In the genomic region with DNA sequence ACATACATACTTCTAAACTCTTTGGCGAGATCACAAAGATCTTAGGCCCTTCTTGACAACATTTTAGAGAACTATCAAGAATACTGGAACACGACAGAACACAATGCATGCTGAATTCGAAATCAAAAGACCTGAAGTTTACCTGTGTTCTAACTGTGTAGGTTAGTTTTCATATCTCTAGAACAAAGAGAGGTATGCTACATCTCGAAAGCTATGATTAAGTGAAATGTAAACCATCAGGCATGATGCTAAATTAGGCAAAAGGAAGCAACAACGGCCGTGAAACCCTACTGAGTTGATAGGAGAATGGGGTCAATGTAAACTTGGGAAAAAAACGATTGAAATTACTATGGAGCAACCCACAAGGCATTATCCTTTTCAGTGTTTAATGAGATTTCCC, we compare ENCODE assay signal across 21 cellular contexts. TPM values are rescaled to one million over a fixed set of nuclear protein-coding genes. Genes with fewer than 3 reads are reported as not detected.
DNase-seq lines count a peak whose midpoint lies in the region; ATAC-seq, FAIRE-seq and TF ChIP-seq lines count a peak whose summit lies in the region.
"Had no signal": no experiment of that assay in that cellular context is flagged by ENCODE, and none has a peak within 500 bp of the region (broad histone marks: within the 10 kb centered on the region; RNA-seq: fewer than 3 reads in every experiment).

No MANE protein-coding gene starts in this region.

- POLR2A ChIA-PET in activated CD4-positive, alpha-beta T cell treated with anti-CD3 and anti-CD28 coated beads for 36 hours (lab: Charles Lee): interaction anchor here (0.6 to 0.7 kb wide), 2 partner anchors 40 to 293 kb away, joined by 4 read pairs; no protein-coding TSS in a partner anchor
- POLR2A ChIA-PET in activated CD4-positive, alpha-beta T cell treated with anti-CD3 and anti-CD28 coated beads, Interleukin-2, amount 10 ng/mL, durations not matched to agents 7 days and 5 days (lab: Charles Lee): no interaction called here
- POLR2A ChIA-PET in activated CD8-positive, alpha-beta T cell treated with anti-CD3 and anti-CD28 coated beads, Interleukin-2, amount 10 ng/mL, durations not matched to agents 7 days and 5 days (lab: Charles Lee): no interaction called here

- CTCF ChIA-PET in activated CD4-positive, alpha-beta T cell treated with anti-CD3 and anti-CD28 coated beads for 36 hours (lab: Charles Lee): no interaction called here
- CTCF ChIA-PET in activated CD4-positive, alpha-beta T cell treated with anti-CD3 and anti-CD28 coated beads, Interleukin-2, amount 10 ng/mL, durations not matched to agents 7 days and 5 days (lab: Charles Lee): interaction anchor here (1.5 kb wide), 1 partner anchor 10 kb away, joined by 3 read pairs; no protein-coding TSS in a partner anchor
- CTCF ChIA-PET in activated CD8-positive, alpha-beta T cell treated with anti-CD3 and anti-CD28 coated beads, Interleukin-2, amount 10 ng/mL, durations not matched to agents 7 days and 5 days (lab: Charles Lee): interaction anchor here (1.9 kb wide), 1 partner anchor 11 kb away, joined by 7 read pairs; no protein-coding TSS in a partner anchor

- H3K4me3 Mint-ChIP-seq in activated CD4-positive, alpha-beta T cell treated with anti-CD3 and anti-CD28 coated beads for 36 hours: peak overlapping the region; percentile 18
- no peak overlapping the region for H3K4me3 Mint-ChIP-seq in activated CD4-positive, alpha-beta T cell treated with anti-CD3 and anti-CD28 coated beads, Interleukin-2, amount 10 ng/mL, durations not matched to agents 7 days and 5 days
- peak overlapping the region; percentile 3 for H3K4me3 Mint-ChIP-seq in activated CD8-positive, alpha-beta T cell treated with anti-CD3 and anti-CD28 coated beads, Interleukin-2, amount 10 ng/mL, durations not matched to agents 7 days and 5 days
- H3K4me3 Mint-ChIP-seq: brain had no signal

- H3K27ac ChIP-seq in psoas muscle: peak overlapping the region; percentile 19
- H3K27ac ChIP-seq: epithelial cell of prostate, heart left ventricle, sigmoid colon had no signal

- no peaks in the 10 kb centered on the region for H3K9me3 ChIP-seq in psoas muscle
- H3K9me3 ChIP-seq: heart left ventricle, sigmoid colon had no signal

- no peak for TF ChIP-seq POLR2A in GM12892 (IDR thresholded peaks at IDR 0.05; ENCODE audit: low read depth, low read length)

- TF ChIP-seq CTCF in psoas muscle (IDR thresholded peaks at IDR 0.05): no peak

- no peaks in the 10 kb centered on the region for H3K36me3 Mint-ChIP-seq in activated CD4-positive, alpha-beta T cell treated with anti-CD3 and anti-CD28 coated beads for 36 hours (ENCODE audit: low read depth)
- H3K36me3 Mint-ChIP-seq in activated CD4-positive, alpha-beta T cell treated with anti-CD3 and anti-CD28 coated beads, Interleukin-2, amount 10 ng/mL, durations not matched to agents 7 days and 5 days (ENCODE audit: low read depth): no peaks in the 10 kb centered on the region
- H3K36me3 Mint-ChIP-seq in activated CD8-positive, alpha-beta T cell treated with anti-CD3 and anti-CD28 coated beads, Interleukin-2, amount 10 ng/mL, durations not matched to agents 7 days and 5 days (ENCODE audit: low read depth): peaks cover 15% of the 10 kb centered on the region
- H3K36me3 Mint-ChIP-seq: brain had no signal

- peak overlapping the region; percentile 20 for H3K27ac Mint-ChIP-seq in activated CD4-positive, alpha-beta T cell treated with anti-CD3 and anti-CD28 coated beads for 36 hours
- no peak overlapping the region for H3K27ac Mint-ChIP-seq in activated CD4-positive, alpha-beta T cell treated with anti-CD3 and anti-CD28 coated beads, Interleukin-2, amount 10 ng/mL, durations not matched to agents 7 days and 5 days
- peak overlapping the region; percentile 64 for H3K27ac Mint-ChIP-seq in activated CD8-positive, alpha-beta T cell treated with anti-CD3 and anti-CD28 coated beads, Interleukin-2, amount 10 ng/mL, durations not matched to agents 7 days and 5 days
- H3K27ac Mint-ChIP-seq: brain, progenitor cell of endocrine pancreas had no signal

- peaks cover 19% of the 10 kb centered on the region for H3K4me1 Mint-ChIP-seq in activated CD4-positive, alpha-beta T cell treated with anti-CD3 and anti-CD28 coated beads for 36 hours
- peaks cover 21% of the 10 kb centered on the region for H3K4me1 Mint-ChIP-seq in activated CD4-positive, alpha-beta T cell treated with anti-CD3 and anti-CD28 coated beads, Interleukin-2, amount 10 ng/mL, durations not matched to agents 7 days and 5 days
- peaks cover 37% of the 10 kb centered on the region for H3K4me1 Mint-ChIP-seq in activated CD8-positive, alpha-beta T cell treated with anti-CD3 and anti-CD28 coated beads, Interleukin-2, amount 10 ng/mL, durations not matched to agents 7 days and 5 days (ENCODE audit: low read depth)

- H3K27me3 ChIP-seq in psoas muscle (ENCODE audit: insufficient read depth in 3 of 3, low read length in 2 of 3): no peaks in the 10 kb centered on the region
- H3K27me3 ChIP-seq: heart left ventricle, sigmoid colon had no signal

- 57 to 62% (median 60%) methylated on average over 7 of the region's 7 CpGs for WGBS in psoas muscle, 3 donors

- peaks cover 41% of the 10 kb centered on the region for H3K4me1 ChIP-seq in psoas muscle
- H3K4me1 ChIP-seq: sigmoid colon had no signal

- intact Hi-C loops in activated CD4-positive, alpha-beta T cell treated with anti-CD3 and anti-CD28 coated beads for 36 hours (cut with DNase I, micrococcal nuclease): no loop called here
- intact Hi-C loops in psoas muscle (cut with DNase I): no loop called here

- H3K27me3 Mint-ChIP-seq in activated CD4-positive, alpha-beta T cell treated with anti-CD3 and anti-CD28 coated beads for 36 hours: no peaks in the 10 kb centered on the region
- H3K27me3 Mint-ChIP-seq in activated CD4-positive, alpha-beta T cell treated with anti-CD3 and anti-CD28 coated beads, Interleukin-2, amount 10 ng/mL, durations not matched to agents 7 days and 5 days: peaks cover 2% of the 10 kb centered on the region
- no peaks in the 10 kb centered on the region for H3K27me3 Mint-ChIP-seq in activated CD8-positive, alpha-beta T cell treated with anti-CD3 and anti-CD28 coated beads, Interleukin-2, amount 10 ng/mL, durations not matched to agents 7 days and 5 days (ENCODE audit: low read depth)
- H3K27me3 Mint-ChIP-seq: progenitor cell of endocrine pancreas had no signal

- H3K36me3 ChIP-seq in psoas muscle (ENCODE audit: insufficient read depth in 1 of 2, low read depth in 1 of 2): no peaks in the 10 kb centered on the region
- H3K36me3 ChIP-seq: heart left ventricle, sigmoid colon had no signal

- DNase-seq in activated CD4-positive, alpha-beta T cell treated with anti-CD3 and anti-CD28 coated beads for 36 hours: no peak
- no peak for DNase-seq in activated CD4-positive, alpha-beta T cell treated with anti-CD3 and anti-CD28 coated beads, Interleukin-2, amount 10 ng/mL, durations not matched to agents 7 days and 5 days
- DNase-seq in GM12892 (ENCODE audit: insufficient read length) (no peak), psoas muscle (no peak), OCI-M1 (lab: John Stamatoyannopoulos, UW) (no peak), DMS79 treated with DMSO at 0.1 percent for 48 hours (lab: John Stamatoyannopoulos, UW) (no peak)
- DNase-seq in activated CD8-positive, alpha-beta T cell treated with anti-CD3 and anti-CD28 coated beads, Interleukin-2, amount 10 ng/mL, durations not matched to agents 7 days and 5 days: no peak
- no peak for DNase-seq in effector CD4-positive, alpha-beta T cell
- DNase-seq: Calu3; heart left ventricle; NCI-H1048; NCI-H187 treated with DMSO at 0.1 percent for 48 hours; NCI-H774; sigmoid colon; stimulated activated CD4-positive, alpha-beta T cell treated with anti-CD3 and anti-CD28 coated beads, Interleukin-15, amount 100 ng/mL, for 24 hours; T-helper 9 cell had no signal

- FAIRE-seq in GM12892 (lab: Jason Lieb, UNC): peak; percentile 14

- H3K9me3 Mint-ChIP-seq in activated CD4-positive, alpha-beta T cell treated with anti-CD3 and anti-CD28 coated beads for 36 hours (ENCODE audit: low read depth): no peaks in the 10 kb centered on the region
- H3K9me3 Mint-ChIP-seq in activated CD4-positive, alpha-beta T cell treated with anti-CD3 and anti-CD28 coated beads, Interleukin-2, amount 10 ng/mL, durations not matched to agents 7 days and 5 days: peaks cover 2% of the 10 kb centered on the region
- no peaks in the 10 kb centered on the region for H3K9me3 Mint-ChIP-seq in activated CD8-positive, alpha-beta T cell treated with anti-CD3 and anti-CD28 coated beads, Interleukin-2, amount 10 ng/mL, durations not matched to agents 7 days and 5 days (ENCODE audit: insufficient read depth)
- H3K9me3 Mint-ChIP-seq: brain had no signal

- no peak for ATAC-seq in activated CD4-positive, alpha-beta T cell treated with anti-CD3 and anti-CD28 coated beads for 36 hours
- ATAC-seq in activated CD8-positive, alpha-beta T cell treated with anti-CD3 and anti-CD28 coated beads, Interleukin-2, amount 10 ng/mL, durations not matched to agents 7 days and 5 days: no peak
- ATAC-seq in psoas muscle: no peak
- ATAC-seq: HCT116, heart left ventricle, SK-N-SH treated with all-trans-retinoic acid at 6 μM for 48 hours had no signal

- no peak overlapping the region for H3K4me3 ChIP-seq in psoas muscle
- H3K4me3 ChIP-seq: heart left ventricle, sigmoid colon had no signal

RNA-seq across cellular contexts. Expression of a gene that starts 43.7 kb away (rescaled TPM):
- total RNA-seq in activated CD4-positive, alpha-beta T cell treated with anti-CD3 and anti-CD28 coated beads for 36 hours: 1 to 10 TPM; 6.3 to 8.3 TPM
- 1 to 10 TPM; 5.1 TPM for total RNA-seq in activated CD4-positive, alpha-beta T cell treated with anti-CD3 and anti-CD28 coated beads, Interleukin-2, amount 10 ng/mL, durations not matched to agents 7 days and 5 days
- polyA plus RNA-seq in GM12892 (2012; ENCODE audit: missing spikeins): 73.9 TPM
- 10 to 100 TPM; 29.7 to 30.8 TPM for total RNA-seq in activated CD8-positive, alpha-beta T cell treated with anti-CD3 and anti-CD28 coated beads, Interleukin-2, amount 10 ng/mL, durations not matched to agents 7 days and 5 days
- total RNA-seq in psoas muscle: 10 to 100 TPM in 1 of 4 donors, 1 to 10 TPM in 3; 3.2 to 11.6 (median 6.5) TPM
- 1 to 10 TPM in 1 of 3 donors, under 1 TPM in 2; 0.29 to 2.2 (median 0.56) TPM for polyA plus RNA-seq in psoas muscle
